8 cellular contexts compared by ENCODE assay signal in genomic region chr7:7176421-7177043, GRCh38. TPM values are rescaled to one million over a fixed set of nuclear protein-coding genes. Genes with fewer than 3 reads are reported as not detected.
DNase-seq lines count a peak whose midpoint lies in the region; ATAC-seq and TF ChIP-seq lines count a peak whose summit lies in the region.

No MANE protein-coding gene starts in this region.

- peaks cover 26% of the 10 kb centered on the region for H3K4me1 ChIP-seq in body of pancreas

- peaks cover 10% of the 10 kb centered on the region for H3K9me3 Mint-ChIP-seq in memory B cell

- no peaks in the 10 kb centered on the region for H3K9me3 ChIP-seq in body of pancreas

- H3K4me1 Mint-ChIP-seq in memory B cell = peaks cover 32% of the 10 kb centered on the region

- ATAC-seq in body of pancreas = peak; percentile 40
- ATAC-seq in memory B cell (ENCODE audit: low read depth) = peak; percentile 47
- no peak for ATAC-seq in GM19467 (IDR thresholded peaks at IDR 0.05; ENCODE audit: unreplicated experiment)
- no peak for ATAC-seq in HG03354 (IDR thresholded peaks at IDR 0.05; ENCODE audit: poor library complexity, severe bottlenecking, unreplicated experiment)

- TF ChIP-seq CTCF in AG10803 (conservative IDR thresholded peaks at IDR 0.05; ENCODE audit: low read length) (no peak), body of pancreas (IDR thresholded peaks at IDR 0.05) (no peak)

- no peak for TF ChIP-seq POLR2A in body of pancreas (IDR thresholded peaks at IDR 0.05)

- H3K36me3 Mint-ChIP-seq in memory B cell = peaks cover 36% of the 10 kb centered on the region

- WGBS in body of pancreas, 2 donors = 35 to 40% methylated on average over 4 of the region's 4 CpGs

- H3K27me3 ChIP-seq in body of pancreas = no peaks in the 10 kb centered on the region

- intact Hi-C loops in body of pancreas (cut with DNase I) = no loop called here

- H3K27ac ChIP-seq in body of pancreas = peak overlapping the region in 3 of 4 donors; percentile 20 to 66 (median 25)

- DNase-seq in AG10803 (ENCODE audit: low read depth) = peak; percentile 84
- DNase-seq in LoVo (ENCODE audit: low spot score) = peak; percentile 90
- peak in 1 of 4 donors; percentile 26 for DNase-seq in body of pancreas
- DNase-seq in memory B cell (ENCODE audit: low spot score in 2 of 2) = no peak
- DNase-seq in NCI-H2171 (lab: John Stamatoyannopoulos, UW) = no peak
- DNase-seq in NCI-H1694 treated with DMSO at 0.1 percent for 48 hours (lab: John Stamatoyannopoulos, UW) = no peak

- no peaks in the 10 kb centered on the region for H3K27me3 Mint-ChIP-seq in memory B cell

- H3K27ac Mint-ChIP-seq in memory B cell = peak overlapping the region; percentile 80

- H3K4me3 Mint-ChIP-seq in memory B cell = no peak overlapping the region

- no peaks in the 10 kb centered on the region for H3K36me3 ChIP-seq in body of pancreas (replicated peaks in 1 of 2; ENCODE audit: insufficient read depth in 1 of 2, low read depth in 2 of 2)

- H3K4me3 ChIP-seq in AG10803 (ENCODE audit: low read length) = no peak overlapping the region
- no peak overlapping the region for H3K4me3 ChIP-seq in body of pancreas

RNA-seq across cellular contexts. Expression of gene C1GALT1, which starts 5.8 kb away (rescaled TPM):
- total RNA-seq in body of pancreas = 10 to 100 TPM in 1 of 2 donors, 1 to 10 TPM in 1; 9.1 to 13.8 TPM

Comparison
In these comparisons a context has a peak if more than half of its experiments do, and no peak if none do; other contexts are left out.
1. DNase-seq: peak in AG10803 (single experiment) and LoVo (single experiment); none in memory B cell (0 of 2), NCI-H2171 (single experiment) and NCI-H1694 treated with DMSO at 0.1 percent for 48 hours (single experiment).
2. ATAC-seq: peak in body of pancreas (single experiment) and memory B cell (single experiment); none in GM19467 (single experiment) and HG03354 (single experiment).